In the genomic region with DNA sequence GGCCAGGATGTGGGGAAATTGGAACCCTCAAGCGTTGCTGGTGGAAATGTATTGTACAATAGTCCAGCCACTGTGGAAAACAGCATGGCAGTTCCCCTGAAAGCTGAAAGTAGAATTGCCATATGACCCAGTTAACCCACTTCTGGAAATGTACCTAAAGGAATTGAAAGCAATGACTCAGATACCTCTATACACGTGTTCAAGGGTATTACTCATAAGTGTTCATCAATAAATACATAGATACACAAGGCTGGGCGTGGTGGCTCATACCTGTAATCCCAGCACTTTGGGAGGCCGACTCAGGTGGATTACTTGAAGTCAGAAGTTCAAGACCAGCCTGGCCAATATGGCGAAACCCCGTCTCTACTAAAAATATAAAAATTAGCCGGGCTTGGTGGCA, we compare ENCODE assay signal across 17 cellular contexts.
A peak's percentile ranks its signal among the peaks of the same experiment; 100 is the strongest.
DNase-seq lines count a peak whose midpoint lies in the region; FAIRE-seq and TF ChIP-seq lines count a peak whose summit lies in the region.
"Had no signal": no experiment of that assay in that cellular context is flagged by ENCODE, and none has a peak within 500 bp of the region (broad histone marks: within the 10 kb centered on the region; RNA-seq: fewer than 3 reads in every experiment).

No MANE protein-coding gene starts in this region.

- H2AFZ ChIP-seq in trophoblast cell (ENCODE audit: insufficient read depth, low read length, poor library complexity), result no peak overlapping the region

- POLR2A ChIA-PET in activated CD4-positive, alpha-beta memory T cell treated with anti-CD3 and anti-CD28 coated beads for 36 hours (lab: Charles Lee), result no interaction called here
- POLR2A ChIA-PET in activated CD4-positive, alpha-beta memory T cell treated with anti-CD3 and anti-CD28 coated beads, Interleukin-2, amount 10 ng/mL, durations not matched to agents 7 days and 5 days (lab: Charles Lee), result no interaction called here

- no peaks in the 10 kb centered on the region for H3K36me3 Mint-ChIP-seq in activated CD4-positive, alpha-beta memory T cell treated with anti-CD3 and anti-CD28 coated beads for 36 hours
- no peaks in the 10 kb centered on the region for H3K36me3 Mint-ChIP-seq in activated CD4-positive, alpha-beta memory T cell treated with anti-CD3 and anti-CD28 coated beads, Interleukin-2, amount 10 ng/mL, durations not matched to agents 7 days and 5 days (ENCODE audit: low read depth)
- H3K36me3 Mint-ChIP-seq: IgD-negative memory B cell had no signal

- no peaks in the 10 kb centered on the region for H3K79me2 ChIP-seq in trophoblast cell (ENCODE audit: control insufficient read depth, insufficient read depth, low read length, poor library complexity)

- no peak overlapping the region for H4K12ac ChIP-seq in trophoblast cell (ENCODE audit: low read depth, low read length)

- H3K4me2 ChIP-seq in trophoblast cell (ENCODE audit: low read length), result no peak overlapping the region
- H3K4me2 ChIP-seq: A549 had no signal

- no peak overlapping the region for H3K4me3 Mint-ChIP-seq in activated CD4-positive, alpha-beta memory T cell treated with anti-CD3 and anti-CD28 coated beads for 36 hours
- no peak overlapping the region for H3K4me3 Mint-ChIP-seq in activated CD4-positive, alpha-beta memory T cell treated with anti-CD3 and anti-CD28 coated beads, Interleukin-2, amount 10 ng/mL, durations not matched to agents 7 days and 5 days
- H3K4me3 Mint-ChIP-seq: IgD-negative memory B cell had no signal

- WGBS in trophoblast cell (ENCODE audit: extremely low coverage, insufficient coverage, insufficient read length), result no CpG with 5 or more reads among the region's 7 CpGs

- TF ChIP-seq CTCF in bronchial epithelial cell (IDR thresholded peaks at IDR 0.05; ENCODE audit: insufficient read depth, low read length, severe bottlenecking), result no peak

- no peak overlapping the region for H3K14ac ChIP-seq in trophoblast cell (ENCODE audit: low read length)

- H3K9ac ChIP-seq in trophoblast cell (ENCODE audit: low read length), result no peak overlapping the region

- no peak overlapping the region for H3K23ac ChIP-seq in trophoblast cell (ENCODE audit: low read length)

- H3K4me1 ChIP-seq in trophoblast cell (ENCODE audit: control insufficient read depth in 1 of 2, insufficient read depth in 2 of 2, low read length in 2 of 2), result peaks cover 0 to 8% of the 10 kb centered on the region in 2 experiments
- H3K4me1 ChIP-seq: A549, HAP-1 had no signal

- H3K36me3 ChIP-seq in bronchial epithelial cell (ENCODE audit: control insufficient read depth, insufficient read depth, low read length) (no peaks in the 10 kb centered on the region), trophoblast cell (ENCODE audit: control insufficient read depth in 1 of 2, insufficient read depth in 2 of 2, low read length in 2 of 2) (no peaks in the 10 kb centered on the region)
- H3K36me3 ChIP-seq: HAP-1 had no signal

- no peak overlapping the region for H2BK5ac ChIP-seq in trophoblast cell (ENCODE audit: low read depth, low read length, poor library complexity)

- H3K27me3 ChIP-seq in bronchial epithelial cell (ENCODE audit: control insufficient read depth, insufficient read depth, low read length) (no peaks in the 10 kb centered on the region), trophoblast cell (ENCODE audit: insufficient read depth, low read length) (no peaks in the 10 kb centered on the region)

- no peak overlapping the region for H3K18ac ChIP-seq in trophoblast cell (ENCODE audit: low read length)

- CTCF ChIA-PET in activated CD4-positive, alpha-beta memory T cell treated with anti-CD3 and anti-CD28 coated beads for 36 hours (lab: Charles Lee), result no interaction called here
- CTCF ChIA-PET in activated CD4-positive, alpha-beta memory T cell treated with anti-CD3 and anti-CD28 coated beads, Interleukin-2, amount 10 ng/mL, durations not matched to agents 7 days and 5 days (lab: Charles Lee), result interaction anchor here (0.7 kb wide), 1 partner anchor 108 kb away, joined by 4 read pairs; no protein-coding TSS in a partner anchor

- H3K4me3 ChIP-seq in bronchial epithelial cell (ENCODE audit: low read depth, low read length) (no peak overlapping the region), trophoblast cell (ENCODE audit: low read depth, low read length) (no peak overlapping the region)
- H3K4me3 ChIP-seq: A549, GM12878, HAP-1 had no signal

- peak; percentile 10 for DNase-seq in activated CD4-positive, alpha-beta memory T cell treated with anti-CD3 and anti-CD28 coated beads for 36 hours
- DNase-seq in activated CD4-positive, alpha-beta memory T cell treated with anti-CD3 and anti-CD28 coated beads, Interleukin-2, amount 10 ng/mL, durations not matched to agents 7 days and 5 days, result no peak
- DNase-seq in MV-4-11 (lab: John Stamatoyannopoulos, UW) (peak; percentile 18), bronchial epithelial cell (ENCODE audit: low read depth) (peak; percentile 90), trophoblast cell (peak; percentile 21 to 58), COLO668 (lab: John Stamatoyannopoulos, UW; ENCODE audit: unreplicated experiment) (no peak), hypothalamus (lab: John Stamatoyannopoulos, UW) (no peak), HUDEP-2 (lab: John Stamatoyannopoulos, UW; ENCODE audit: unreplicated experiment in 76 of 76) (no peak)
- DNase-seq: COR-L47, NCI-H226, NCI-H526 treated with DMSO at 0.1 percent for 48 hours, SHP77 treated with DMSO at 0.1 percent for 48 hours had no signal

- no peaks in the 10 kb centered on the region for H3K79me1 ChIP-seq in trophoblast cell (ENCODE audit: low read length)

- H3K9me3 Mint-ChIP-seq in activated CD4-positive, alpha-beta memory T cell treated with anti-CD3 and anti-CD28 coated beads for 36 hours, result no peaks in the 10 kb centered on the region
- H3K9me3 Mint-ChIP-seq in activated CD4-positive, alpha-beta memory T cell treated with anti-CD3 and anti-CD28 coated beads, Interleukin-2, amount 10 ng/mL, durations not matched to agents 7 days and 5 days, result no peaks in the 10 kb centered on the region

- no peak overlapping the region for H4K91ac ChIP-seq in trophoblast cell (ENCODE audit: low read depth, low read length)

- H4K8ac ChIP-seq in trophoblast cell (ENCODE audit: low read depth, low read length), result no peak overlapping the region

- no peak overlapping the region for H2BK12ac ChIP-seq in trophoblast cell (ENCODE audit: low read length)

- H3K27ac ChIP-seq in trophoblast cell (ENCODE audit: low read depth, low read length), result no peak overlapping the region
- H3K27ac ChIP-seq: A549, C4-2B had no signal

- H3K9me3 ChIP-seq in trophoblast cell (ENCODE audit: insufficient read depth, low read depth, low read length), result no peaks in the 10 kb centered on the region
- H3K9me3 ChIP-seq: A549, HAP-1 had no signal

- FAIRE-seq in bronchial epithelial cell (lab: Jason Lieb, UNC), result no peak
- FAIRE-seq: A549, GM12878 had no signal

- H3K27me3 Mint-ChIP-seq in activated CD4-positive, alpha-beta memory T cell treated with anti-CD3 and anti-CD28 coated beads for 36 hours, result peaks cover 57% of the 10 kb centered on the region
- peaks cover 41% of the 10 kb centered on the region for H3K27me3 Mint-ChIP-seq in activated CD4-positive, alpha-beta memory T cell treated with anti-CD3 and anti-CD28 coated beads, Interleukin-2, amount 10 ng/mL, durations not matched to agents 7 days and 5 days

- no peak overlapping the region for H3K27ac Mint-ChIP-seq in activated CD4-positive, alpha-beta memory T cell treated with anti-CD3 and anti-CD28 coated beads for 36 hours
- no peak overlapping the region for H3K27ac Mint-ChIP-seq in activated CD4-positive, alpha-beta memory T cell treated with anti-CD3 and anti-CD28 coated beads, Interleukin-2, amount 10 ng/mL, durations not matched to agents 7 days and 5 days
- H3K27ac Mint-ChIP-seq: IgD-negative memory B cell had no signal

- no peak overlapping the region for H2AK5ac ChIP-seq in trophoblast cell (ENCODE audit: low read length)

- H3K4ac ChIP-seq in trophoblast cell (ENCODE audit: low read depth, low read length), result no peak overlapping the region

- H2BK120ac ChIP-seq in trophoblast cell (ENCODE audit: insufficient read depth, low read length, poor library complexity), result no peak overlapping the region

- intact Hi-C loops in activated CD4-positive, alpha-beta memory T cell treated with anti-CD3 and anti-CD28 coated beads for 36 hours (cut with micrococcal nuclease), result no loop called here

- no peaks in the 10 kb centered on the region for H3K4me1 Mint-ChIP-seq in activated CD4-positive, alpha-beta memory T cell treated with anti-CD3 and anti-CD28 coated beads for 36 hours (ENCODE audit: low read depth)
- H3K4me1 Mint-ChIP-seq in activated CD4-positive, alpha-beta memory T cell treated with anti-CD3 and anti-CD28 coated beads, Interleukin-2, amount 10 ng/mL, durations not matched to agents 7 days and 5 days, result no peaks in the 10 kb centered on the region
- H3K4me1 Mint-ChIP-seq: IgD-negative memory B cell had no signal

Comparison
In these comparisons a context has a peak if more than half of its experiments do, and no peak if none do; other contexts are left out.
1. DNase-seq: peak in activated CD4-positive, alpha-beta memory T cell treated with anti-CD3 and anti-CD28 coated beads for 36 hours (single experiment), MV-4-11 (single experiment), bronchial epithelial cell (single experiment) and trophoblast cell (2 of 2); none in activated CD4-positive, alpha-beta memory T cell treated with anti-CD3 and anti-CD28 coated beads, Interleukin-2, amount 10 ng/mL, durations not matched to agents 7 days and 5 days (single experiment), COLO668 (single experiment), hypothalamus (0 of 51) and HUDEP-2 (0 of 76).